Comparison of ENCODE assay signal across 1 cellular context in the genomic region with DNA sequence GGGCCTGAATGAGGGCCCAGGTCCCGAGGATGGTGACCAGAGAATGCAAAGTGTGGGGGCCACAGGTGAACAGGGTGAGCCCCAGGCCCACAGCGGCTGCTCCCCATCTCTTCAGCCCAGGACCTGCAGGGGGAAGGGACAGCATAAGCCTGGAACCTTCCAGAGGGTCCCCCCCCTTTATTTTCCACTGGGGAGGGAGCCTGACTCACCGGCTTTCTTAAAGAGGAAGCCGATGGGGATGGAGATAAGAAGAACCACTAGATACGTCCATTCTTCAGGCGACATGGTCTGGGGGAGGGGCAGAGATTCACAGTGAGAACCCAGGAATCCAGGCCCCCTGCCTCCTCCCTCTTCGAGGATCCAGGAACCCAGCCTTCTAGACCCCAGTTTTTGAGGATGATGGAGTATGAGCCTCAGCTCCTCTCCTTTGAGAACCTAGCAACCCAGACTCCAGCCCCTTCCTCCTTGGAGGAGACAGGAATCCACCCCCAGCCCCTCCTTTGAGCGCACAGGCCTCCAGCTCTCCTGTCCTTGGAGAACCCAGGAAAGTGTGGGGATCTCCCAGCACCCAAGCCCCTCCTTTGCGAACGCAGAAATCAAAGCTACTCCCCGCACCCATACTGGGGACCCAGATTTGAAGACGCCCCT.
A peak's percentile ranks its signal among the peaks of the same experiment; 100 is the strongest.
TF ChIP-seq lines count a peak whose summit lies in the region.

No MANE protein-coding gene starts in this region.

TF ChIP-seq in IMR-90, 13 proteins besides CTCF, POLR2A, EP300 and RAD21:
- TF ChIP-seq MAZ (IDR thresholded peaks at IDR 0.05; ENCODE audit: borderline replicate concordance, low read depth, low read length) = peak; percentile 11; the same call in 1 of the 2 replicates
- TF ChIP-seq, protein P1, sequence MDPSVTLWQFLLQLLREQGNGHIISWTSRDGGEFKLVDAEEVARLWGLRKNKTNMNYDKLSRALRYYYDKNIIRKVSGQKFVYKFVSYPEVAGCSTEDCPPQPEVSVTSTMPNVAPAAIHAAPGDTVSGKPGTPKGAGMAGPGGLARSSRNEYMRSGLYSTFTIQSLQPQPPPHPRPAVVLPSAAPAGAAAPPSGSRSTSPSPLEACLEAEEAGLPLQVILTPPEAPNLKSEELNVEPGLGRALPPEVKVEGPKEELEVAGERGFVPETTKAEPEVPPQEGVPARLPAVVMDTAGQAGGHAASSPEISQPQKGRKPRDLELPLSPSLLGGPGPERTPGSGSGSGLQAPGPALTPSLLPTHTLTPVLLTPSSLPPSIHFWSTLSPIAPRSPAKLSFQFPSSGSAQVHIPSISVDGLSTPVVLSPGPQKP (IDR thresholded peaks at IDR 0.05; ENCODE audit: borderline replicate concordance, low read depth, low read length) = no peak
TF ChIP-seq in IMR-90: peak in this region for 1.
